16 cellular contexts compared by ENCODE assay signal in genomic region chr10:96380821-96381220, GRCh38. TPM values are rescaled to one million over a fixed set of nuclear protein-coding genes. Genes with fewer than 3 reads are reported as not detected.
DNase-seq lines count a peak whose midpoint lies in the region; ATAC-seq and TF ChIP-seq lines count a peak whose summit lies in the region.
"Had no signal": no experiment of that assay in that cellular context is flagged by ENCODE, and none has a peak within 500 bp of the region (broad histone marks: within the 10 kb centered on the region; RNA-seq: fewer than 3 reads in every experiment).

No MANE protein-coding gene starts in this region.

- TF ChIP-seq CTCF in HFFc6 (IDR thresholded peaks at IDR 0.05) (no peak), BE2C (IDR thresholded peaks at IDR 0.05; ENCODE audit: low read depth, low read length) (no peak)

- DNase-seq in AG08395 (ENCODE audit: low spot score) (peak; percentile 29), HFFc6 (peak; percentile 20), RKO (ENCODE audit: low spot score) (peak; percentile 4), kidney glomerular epithelial cell (lab: John Stamatoyannopoulos, UW) (peak; percentile 9), BE2C (no peak), NCI-H526 (lab: John Stamatoyannopoulos, UW) (no peak)
- no peak for DNase-seq in stimulated activated CD4-positive, alpha-beta T cell treated with anti-CD3 and anti-CD28 coated beads, Interleukin-2, amount 100 ng/mL, for 48 hours
- DNase-seq: activated CD8-positive, alpha-beta memory T cell treated with anti-CD3 and anti-CD28 coated beads for 24 hours; activated effector memory CD4-positive, alpha-beta T cell treated with Interleukin-2 at 50 U/mL for 16 hours; DMS79; mesenchymal stem cell; NCI-H1417 treated with DMSO at 0.1 percent for 48 hours; NCI-H524 treated with DMSO at 0.1 percent for 48 hours; substantia nigra had no signal

- H3K9me3 Mint-ChIP-seq in HFFc6: no peaks in the 10 kb centered on the region

- ATAC-seq in HG02759 (IDR thresholded peaks at IDR 0.05; ENCODE audit: unreplicated experiment): no peak

- H3K4me1 ChIP-seq in BE2C: no peaks in the 10 kb centered on the region

- no peak overlapping the region for H3K4me3 ChIP-seq in BE2C (ENCODE audit: low read depth, low read length)

- no peaks in the 10 kb centered on the region; the same call in none of the 2 replicates for H3K27me3 Mint-ChIP-seq in HFFc6 (ENCODE audit: insufficient read depth)

- H3K36me3 Mint-ChIP-seq in HFFc6 (ENCODE audit: low read depth): no peaks in the 10 kb centered on the region

- no peaks in the 10 kb centered on the region for H3K9me3 ChIP-seq in BE2C

- peaks cover 22% of the 10 kb centered on the region for H3K4me1 Mint-ChIP-seq in HFFc6 (ENCODE audit: low read depth)

- no peaks in the 10 kb centered on the region for H3K36me3 ChIP-seq in BE2C

- H3K27ac Mint-ChIP-seq in HFFc6: no peak overlapping the region

- H3K27me3 ChIP-seq in BE2C: no peaks in the 10 kb centered on the region

- no peak overlapping the region for H3K4me3 Mint-ChIP-seq in HFFc6

RNA-seq across cellular contexts. Expression of gene OPALIN, which starts 22.0 kb away (rescaled TPM):
- total RNA-seq in HFFc6 (2021; fragmentation: NEBNext Ultra II Directional; extraction: Animal tissue kit (Norgen Biotek cat#: 25700)): not detected
- polyA plus RNA-seq in BE2C (2012; ENCODE audit: insufficient read depth, insufficient read length, low read depth): not detected
- total RNA-seq: dermis microvascular lymphatic vessel endothelial cell had no signal

Comparison
In these comparisons a context has a peak if more than half of its experiments do, and no peak if none do; other contexts are left out.
1. DNase-seq: peak in AG08395 (single experiment), HFFc6 (single experiment), RKO (single experiment) and kidney glomerular epithelial cell (single experiment); none in BE2C (single experiment), NCI-H526 (0 of 2) and stimulated activated CD4-positive, alpha-beta T cell treated with anti-CD3 and anti-CD28 coated beads, Interleukin-2, amount 100 ng/mL, for 48 hours (0 of 2).